ENCODE assay signal across 19 cellular contexts in genomic region chr11:93844568-93844967, GRCh38. TPM values are rescaled to one million over a fixed set of nuclear protein-coding genes. Genes with fewer than 3 reads are reported as not detected.
"Had no signal": no experiment of that assay in that cellular context is flagged by ENCODE, and none has a peak within 500 bp of the region (broad histone marks: within the 10 kb centered on the region; RNA-seq: fewer than 3 reads in every experiment).

No MANE protein-coding gene starts in this region.

- H3K4me3 ChIP-seq: left ventricle myocardium inferior, tibial artery, uterus had no signal

- H3K36me3 Mint-ChIP-seq: activated CD4-positive, alpha-beta memory T cell treated with anti-CD3 and anti-CD28 coated beads for 36 hours; activated naive CD8-positive, alpha-beta T cell treated with anti-CD3 and anti-CD28 coated beads, Interleukin-2, amount 10 ng/mL, durations not matched to agents 7 days and 5 days had no signal

- H3K27ac ChIP-seq: left ventricle myocardium inferior, tibial artery, uterus had no signal

- H3K27ac Mint-ChIP-seq: activated CD4-positive, alpha-beta memory T cell treated with anti-CD3 and anti-CD28 coated beads for 36 hours; activated naive CD8-positive, alpha-beta T cell treated with anti-CD3 and anti-CD28 coated beads, Interleukin-2, amount 10 ng/mL, durations not matched to agents 7 days and 5 days; effector memory CD8-positive, alpha-beta T cell; progenitor cell of endocrine pancreas; T-helper 2 cell treated with Interferon-gamma antibody and Interleukin-4, amounts not matched to agents 5 μg/mL and 100 μg/mL, for 36 hours had no signal

- H3K4me3 Mint-ChIP-seq: activated CD4-positive, alpha-beta memory T cell treated with anti-CD3 and anti-CD28 coated beads for 36 hours; activated naive CD8-positive, alpha-beta T cell treated with anti-CD3 and anti-CD28 coated beads, Interleukin-2, amount 10 ng/mL, durations not matched to agents 7 days and 5 days; effector memory CD8-positive, alpha-beta T cell; T-helper 2 cell treated with Interferon-gamma antibody and Interleukin-4, amounts not matched to agents 5 μg/mL and 100 μg/mL, for 36 hours had no signal

- ATAC-seq: effector memory CD8-positive, alpha-beta T cell had no signal

- H3K27me3 ChIP-seq: tibial artery, uterus had no signal

- DNase-seq: activated CD4-positive, alpha-beta memory T cell treated with anti-CD3 and anti-CD28 coated beads for 36 hours; activated CD4-positive, alpha-beta T cell treated with anti-CD3 and anti-CD28 coated beads for 4 hours; activated naive CD4-positive, alpha-beta T cell treated with Interleukin-2 at 50 U/mL for 16 hours; activated naive CD8-positive, alpha-beta T cell treated with anti-CD3 and anti-CD28 coated beads, Interleukin-2, amount 10 ng/mL, durations not matched to agents 7 days and 5 days; amygdala; caudate nucleus; effector memory CD8-positive, alpha-beta T cell; foreskin fibroblast; hippocampal formation; left ventricle myocardium inferior; stimulated activated CD4-positive, alpha-beta T cell treated with anti-CD3 and anti-CD28 coated beads, Interleukin-12 subunit alpha, Interleukin-12 subunit beta, amount 100 ng/mL, for 4 hours; stimulated activated CD4-positive, alpha-beta T cell treated with anti-CD3 and anti-CD28 coated beads, Interleukin-1b, Interleukin-23, amount 100 ng/mL, for 48 hours; stimulated activated naive CD4-positive, alpha-beta T cell treated with Interleukin-2 at 50 U/mL for 16 hours; substantia nigra; tibial artery; uterus had no signal

- H3K9me3 Mint-ChIP-seq: activated CD4-positive, alpha-beta memory T cell treated with anti-CD3 and anti-CD28 coated beads for 36 hours; activated naive CD8-positive, alpha-beta T cell treated with anti-CD3 and anti-CD28 coated beads, Interleukin-2, amount 10 ng/mL, durations not matched to agents 7 days and 5 days; effector memory CD8-positive, alpha-beta T cell; T-helper 2 cell treated with Interferon-gamma antibody and Interleukin-4, amounts not matched to agents 5 μg/mL and 100 μg/mL, for 36 hours had no signal

- H3K9me3 ChIP-seq: left ventricle myocardium inferior, tibial artery, uterus had no signal

- H3K4me1 ChIP-seq: left ventricle myocardium inferior, uterus had no signal

- H3K36me3 ChIP-seq: left ventricle myocardium inferior, tibial artery, uterus had no signal

RNA-seq across cellular contexts. Expression of gene VSTM5, which starts 5.8 kb away (rescaled TPM):
- total RNA-seq: activated CD4-positive, alpha-beta memory T cell treated with anti-CD3 and anti-CD28 coated beads for 36 hours; activated naive CD8-positive, alpha-beta T cell treated with anti-CD3 and anti-CD28 coated beads, Interleukin-2, amount 10 ng/mL, durations not matched to agents 7 days and 5 days; left ventricle myocardium inferior; mononuclear cell had no signal
